Comparison of ENCODE assay signal across 11 cellular contexts in genomic region chr2:112140413-112140802, GRCh38. TPM values are rescaled to one million over a fixed set of nuclear protein-coding genes. Genes with fewer than 3 reads are reported as not detected.
DNase-seq lines count a peak whose midpoint lies in the region; ATAC-seq lines count a peak whose summit lies in the region.
"Had no signal": no experiment of that assay in that cellular context is flagged by ENCODE, and none has a peak within 500 bp of the region (broad histone marks: within the 10 kb centered on the region; RNA-seq: fewer than 3 reads in every experiment).

No MANE protein-coding gene starts in this region.

- no peak overlapping the region for H3K27ac Mint-ChIP-seq in activated CD4-positive, alpha-beta T cell treated with anti-CD3 and anti-CD28 coated beads, Interleukin-2, amount 10 ng/mL, durations not matched to agents 7 days and 5 days
- H3K27ac Mint-ChIP-seq in activated T-helper 1 cell treated with anti-CD3 and anti-CD28 coated beads, Interleukin-12 subunit alpha, Interleukin-12 subunit beta, Interleukin-2, Interleukin-4 antibody, amounts not matched to agents 30 ng/mL and 10 ng/mL and 1 ng/mL, durations not matched to agents 14 hours and 24 hours and 36 hours = no peak overlapping the region
- H3K27ac Mint-ChIP-seq in stimulated activated naive B cell treated with anti-CD40 and anti-IgM and Interleukin-4, amounts not matched to agents 10 μg/mL and 1 μg/mL and 100 μg/mL, for 72 hours = peak overlapping the region; percentile 52

- intact Hi-C loops in activated T-helper 1 cell treated with anti-CD3 and anti-CD28 coated beads, Interleukin-12 subunit alpha, Interleukin-12 subunit beta, Interleukin-2, Interleukin-4 antibody, amounts not matched to agents 30 ng/mL and 10 ng/mL and 1 ng/mL, durations not matched to agents 14 hours and 24 hours and 36 hours (cut with micrococcal nuclease) = no loop called here

- no peak for ATAC-seq in stimulated activated naive B cell treated with anti-CD40 and anti-IgM and Interleukin-4, amounts not matched to agents 10 μg/mL and 1 μg/mL and 100 μg/mL, for 72 hours (replicated peaks)
- ATAC-seq in GM18498 (IDR thresholded peaks at IDR 0.05; ENCODE audit: unreplicated experiment) = no peak
- ATAC-seq: pancreas had no signal

- POLR2A ChIA-PET in activated CD4-positive, alpha-beta T cell treated with anti-CD3 and anti-CD28 coated beads, Interleukin-2, amount 10 ng/mL, durations not matched to agents 7 days and 5 days (lab: Charles Lee) = no interaction called here

- no peak for DNase-seq in activated CD4-positive, alpha-beta T cell treated with anti-CD3 and anti-CD28 coated beads, Interleukin-2, amount 10 ng/mL, durations not matched to agents 7 days and 5 days
- DNase-seq in activated CD4-positive, alpha-beta T cell treated with anti-CD3 and anti-CD28 coated beads, Interleukin-2, amount 50 U/mL, for 48 hours = no peak
- DNase-seq in activated T-helper 1 cell treated with anti-CD3 and anti-CD28 coated beads, Interleukin-12 subunit alpha, Interleukin-12 subunit beta, Interleukin-2, Interleukin-4 antibody, amounts not matched to agents 30 ng/mL and 10 ng/mL and 1 ng/mL, durations not matched to agents 14 hours and 24 hours and 36 hours (ENCODE audit: low spot score) = no peak
- peak; percentile 28 for DNase-seq in iPS-NIHi7 (ENCODE audit: extremely low spot score)
- no peak for DNase-seq in stimulated activated naive B cell treated with anti-CD40 and anti-IgM and Interleukin-4, amounts not matched to agents 10 μg/mL and 1 μg/mL and 100 μg/mL, for 72 hours
- no peak for DNase-seq in activated gamma-delta T cell treated with Interleukin-2 at 50 U/mL for 16 hours
- no peak for DNase-seq in stimulated activated CD8-positive, alpha-beta memory T cell treated with anti-CD3 and anti-CD28 coated beads, Interleukin-4, amount 100 ng/mL, for 48 hours
- DNase-seq: NCI-H1417, pancreas, T-helper 2 cell had no signal

- H3K4me1 Mint-ChIP-seq in activated CD4-positive, alpha-beta T cell treated with anti-CD3 and anti-CD28 coated beads, Interleukin-2, amount 10 ng/mL, durations not matched to agents 7 days and 5 days = peaks cover 10% of the 10 kb centered on the region
- H3K4me1 Mint-ChIP-seq in activated T-helper 1 cell treated with anti-CD3 and anti-CD28 coated beads, Interleukin-12 subunit alpha, Interleukin-12 subunit beta, Interleukin-2, Interleukin-4 antibody, amounts not matched to agents 30 ng/mL and 10 ng/mL and 1 ng/mL, durations not matched to agents 14 hours and 24 hours and 36 hours (ENCODE audit: low read depth) = peaks cover 8% of the 10 kb centered on the region
- H3K4me1 Mint-ChIP-seq in stimulated activated naive B cell treated with anti-CD40 and anti-IgM and Interleukin-4, amounts not matched to agents 10 μg/mL and 1 μg/mL and 100 μg/mL, for 72 hours = peaks cover 10 to 14% of the 10 kb centered on the region in 2 donors

- peaks cover 40% of the 10 kb centered on the region for H3K27me3 Mint-ChIP-seq in activated CD4-positive, alpha-beta T cell treated with anti-CD3 and anti-CD28 coated beads, Interleukin-2, amount 10 ng/mL, durations not matched to agents 7 days and 5 days
- H3K27me3 Mint-ChIP-seq in activated T-helper 1 cell treated with anti-CD3 and anti-CD28 coated beads, Interleukin-12 subunit alpha, Interleukin-12 subunit beta, Interleukin-2, Interleukin-4 antibody, amounts not matched to agents 30 ng/mL and 10 ng/mL and 1 ng/mL, durations not matched to agents 14 hours and 24 hours and 36 hours (ENCODE audit: insufficient read depth) = peaks cover 24% of the 10 kb centered on the region
- H3K27me3 Mint-ChIP-seq in stimulated activated naive B cell treated with anti-CD40 and anti-IgM and Interleukin-4, amounts not matched to agents 10 μg/mL and 1 μg/mL and 100 μg/mL, for 72 hours = peaks cover 21 to 54% of the 10 kb centered on the region in 2 donors

- H3K4me3 Mint-ChIP-seq in activated CD4-positive, alpha-beta T cell treated with anti-CD3 and anti-CD28 coated beads, Interleukin-2, amount 10 ng/mL, durations not matched to agents 7 days and 5 days = peak overlapping the region; percentile 16
- H3K4me3 Mint-ChIP-seq in activated T-helper 1 cell treated with anti-CD3 and anti-CD28 coated beads, Interleukin-12 subunit alpha, Interleukin-12 subunit beta, Interleukin-2, Interleukin-4 antibody, amounts not matched to agents 30 ng/mL and 10 ng/mL and 1 ng/mL, durations not matched to agents 14 hours and 24 hours and 36 hours = peak overlapping the region; percentile 6
- peak overlapping the region in 1 of 2 donors; percentile 54 for H3K4me3 Mint-ChIP-seq in stimulated activated naive B cell treated with anti-CD40 and anti-IgM and Interleukin-4, amounts not matched to agents 10 μg/mL and 1 μg/mL and 100 μg/mL, for 72 hours

- H3K9me3 Mint-ChIP-seq in activated CD4-positive, alpha-beta T cell treated with anti-CD3 and anti-CD28 coated beads, Interleukin-2, amount 10 ng/mL, durations not matched to agents 7 days and 5 days = no peaks in the 10 kb centered on the region
- H3K9me3 Mint-ChIP-seq in activated T-helper 1 cell treated with anti-CD3 and anti-CD28 coated beads, Interleukin-12 subunit alpha, Interleukin-12 subunit beta, Interleukin-2, Interleukin-4 antibody, amounts not matched to agents 30 ng/mL and 10 ng/mL and 1 ng/mL, durations not matched to agents 14 hours and 24 hours and 36 hours = no peaks in the 10 kb centered on the region
- no peaks in the 10 kb centered on the region for H3K9me3 Mint-ChIP-seq in stimulated activated naive B cell treated with anti-CD40 and anti-IgM and Interleukin-4, amounts not matched to agents 10 μg/mL and 1 μg/mL and 100 μg/mL, for 72 hours

- CTCF ChIA-PET in activated CD4-positive, alpha-beta T cell treated with anti-CD3 and anti-CD28 coated beads, Interleukin-2, amount 10 ng/mL, durations not matched to agents 7 days and 5 days (lab: Charles Lee) = interaction anchor here (0.6 to 1.1 kb wide), 2 partner anchors 18 to 873 kb away, joined by 4 to 5 read pairs; no protein-coding TSS in a partner anchor

- H3K36me3 Mint-ChIP-seq in activated CD4-positive, alpha-beta T cell treated with anti-CD3 and anti-CD28 coated beads, Interleukin-2, amount 10 ng/mL, durations not matched to agents 7 days and 5 days (ENCODE audit: low read depth) = peaks cover 3% of the 10 kb centered on the region
- no peaks in the 10 kb centered on the region for H3K36me3 Mint-ChIP-seq in activated T-helper 1 cell treated with anti-CD3 and anti-CD28 coated beads, Interleukin-12 subunit alpha, Interleukin-12 subunit beta, Interleukin-2, Interleukin-4 antibody, amounts not matched to agents 30 ng/mL and 10 ng/mL and 1 ng/mL, durations not matched to agents 14 hours and 24 hours and 36 hours (ENCODE audit: low read depth)
- H3K36me3 Mint-ChIP-seq in stimulated activated naive B cell treated with anti-CD40 and anti-IgM and Interleukin-4, amounts not matched to agents 10 μg/mL and 1 μg/mL and 100 μg/mL, for 72 hours = no peaks in the 10 kb centered on the region

RNA-seq across cellular contexts. Expression of gene FBLN7, which starts 2.2 kb away (rescaled TPM):
- total RNA-seq in activated CD4-positive, alpha-beta T cell treated with anti-CD3 and anti-CD28 coated beads, Interleukin-2, amount 10 ng/mL, durations not matched to agents 7 days and 5 days = 1 to 10 TPM; 7.9 to 8.3 TPM
- 26.4 and 29.6 TPM in 2 replicates for total RNA-seq in activated T-helper 1 cell treated with anti-CD3 and anti-CD28 coated beads, Interleukin-12 subunit alpha, Interleukin-12 subunit beta, Interleukin-2, Interleukin-4 antibody, amounts not matched to agents 30 ng/mL and 10 ng/mL and 1 ng/mL, durations not matched to agents 14 hours and 24 hours and 36 hours
